In the genomic region with DNA sequence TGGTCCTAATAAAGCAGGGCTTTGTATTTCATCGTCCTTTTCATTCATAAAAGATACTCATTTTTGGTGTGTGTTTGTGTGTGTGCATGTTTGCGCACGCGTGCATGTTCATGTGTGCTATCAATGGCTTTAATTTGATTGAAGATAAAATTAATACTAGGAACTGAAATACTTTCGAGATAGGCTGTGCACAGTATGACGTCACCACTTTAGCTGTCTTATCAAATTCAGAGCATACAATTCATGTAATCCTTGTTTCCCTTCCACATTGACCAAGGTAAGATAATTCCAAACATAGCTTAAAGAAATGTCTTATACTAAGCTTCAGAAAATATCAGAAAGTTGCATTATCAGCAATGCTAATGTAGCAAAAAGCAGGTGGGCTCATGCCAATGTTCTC, we compare ENCODE assay signal across 15 cellular contexts.
A peak's percentile ranks its signal among the peaks of the same experiment; 100 is the strongest.
DNase-seq lines count a peak whose midpoint lies in the region; ATAC-seq, FAIRE-seq and TF ChIP-seq lines count a peak whose summit lies in the region.
"Had no signal": no experiment of that assay in that cellular context is flagged by ENCODE, and none has a peak within 500 bp of the region (broad histone marks: within the 10 kb centered on the region; RNA-seq: fewer than 3 reads in every experiment).

No MANE protein-coding gene starts in this region.

- WGBS in HepG2 (ENCODE audit: low lambda C conversion rate) = 48% methylated on average over 6 of the region's 6 CpGs
- 63% methylated on average over 6 of the region's 6 CpGs for WGBS in right lobe of liver (ENCODE audit: insufficient coverage, low coverage, low lambda C conversion rate, missing lambda C conversion rate)
- WGBS in H1 (ENCODE audit: extremely low coverage in 1 of 2, insufficient coverage in 1 of 2, insufficient read length in 1 of 2, insufficient replicate concordance in 2 of 2, low coverage in 1 of 2, low lambda C conversion rate in 2 of 2, missing lambda C conversion rate in 1 of 2), 2 experiments = 89% methylated on average over 6 of the region's 6 CpGs; no CpG with 5 or more reads in 1 of the 2 experiments
- WGBS in transverse colon (ENCODE audit: low coverage in 1 of 2), 2 donors = 86% methylated on average over 6 of the region's 6 CpGs

- in situ Hi-C loops in HepG2 (cut with HindIII; ENCODE audit: extremely low pct_ligation_motif_present, low pct_unique_long_range_greater_than_20kb) = no loop called here
- in situ Hi-C loops in transverse colon (cut with MboI; ENCODE audit: low pct_ligation_motif_present in 1 of 4, low pct_unique_long_range_greater_than_20kb in 1 of 4, low sequenced_read_pairs in 3 of 4) = no loop called here

- no peak for FAIRE-seq in HepG2 (lab: Jason Lieb, UNC)
- FAIRE-seq in H1 (lab: Jason Lieb, UNC) = no peak
- FAIRE-seq: A549, G401.6, GM12891 had no signal

- H2BK20ac ChIP-seq in H1 (ENCODE audit: low read length) = no peak overlapping the region

- H3K27ac ChIP-seq in HepG2 (ENCODE audit: extremely low read length, insufficient read depth, low read length) (no peak overlapping the region), right lobe of liver (no peak overlapping the region), OCI-LY7 (ENCODE audit: low read depth, low read length, poor library complexity, severe bottlenecking) (no peak overlapping the region), H1 (ENCODE audit: low read depth, low read length) (no peak overlapping the region), transverse colon (no peak overlapping the region)
- H3K27ac ChIP-seq: 22Rv1, A549, BLaER1, GM23248 had no signal

- peaks cover 89% of the 10 kb centered on the region for H3K9me3 ChIP-seq in HepG2 (ENCODE audit: low read length)
- no peaks in the 10 kb centered on the region for H3K9me3 ChIP-seq in right lobe of liver
- 0 out of 2 replicates have a peak, but pooled peaks cover 4% of the 10 kb centered on the region for H3K9me3 ChIP-seq in OCI-LY7 (ENCODE audit: low read length)
- no peaks in the 10 kb centered on the region for H3K9me3 ChIP-seq in H1 (ENCODE audit: insufficient read depth in 2 of 2, low read depth in 1 of 2, low read length in 1 of 2)
- H3K9me3 ChIP-seq in transverse colon = peaks cover 0 to 11% of the 10 kb centered on the region in 2 donors
- H3K9me3 ChIP-seq: A549 had no signal

- H2BK5ac ChIP-seq in H1 (ENCODE audit: low read depth, low read length) = no peak overlapping the region

- no peak overlapping the region for H2AFZ ChIP-seq in HepG2 (ENCODE audit: low read length)
- peak overlapping the region; percentile 99; the same call in 1 of the 2 replicates for H2AFZ ChIP-seq in OCI-LY7 (ENCODE audit: low read length)
- no peak overlapping the region for H2AFZ ChIP-seq in H1 (ENCODE audit: low read length)
- H2AFZ ChIP-seq: GM23248 had no signal

- no peaks in the 10 kb centered on the region for H3K79me1 ChIP-seq in H1 (ENCODE audit: low read depth, low read length)

- H3K4me3 ChIP-seq in HepG2 (replicated peaks in 1 of 3; ENCODE audit: insufficient read depth in 1 of 3, low read depth in 2 of 3, low read length in 3 of 3) (no peak overlapping the region), right lobe of liver (no peak overlapping the region), OCI-LY7 (ENCODE audit: low read depth, low read length, poor library complexity, severe bottlenecking) (no peak overlapping the region), H1 (ENCODE audit: extremely low read depth in 1 of 4, insufficient read depth in 2 of 4, low read depth in 3 of 4, low read length in 4 of 4) (no peak overlapping the region), transverse colon (no peak overlapping the region)
- H3K4me3 ChIP-seq: A549, BLaER1, GM23248 had no signal

- POLR2A ChIA-PET in HepG2 (lab: Yijun Ruan, JAX) (no interaction called here), OCI-LY7 (lab: Charles Lee) (interaction anchor here (0.6 to 1.4 kb wide), 3 partner anchors 8 to 449 kb away, joined by 3 to 7 read pairs (median 5); no protein-coding TSS in a partner anchor), H1 (lab: Charles Lee; ENCODE audit: partially characterized antibody) (no interaction called here)

- H2BK15ac ChIP-seq in H1 (ENCODE audit: low read length) = no peak overlapping the region

- TF ChIP-seq CTCF in HepG2 (CRISPR knock-in tag; IDR thresholded peaks at IDR 0.05) (no peak), right lobe of liver (IDR thresholded peaks at IDR 0.05) (no peak), OCI-LY7 (conservative IDR thresholded peaks at IDR 0.05; ENCODE audit: low read length) (no peak), H1 (IDR thresholded peaks at IDR 0.05; ENCODE audit: control extremely low read depth in 1 of 3, insufficient read depth in 1 of 3, low read depth in 1 of 3, low read length in 3 of 3) (no peak), transverse colon (IDR thresholded peaks at IDR 0.05) (no peak)

- H3K27me3 ChIP-seq in HepG2 (ENCODE audit: control insufficient read depth in 1 of 2, insufficient read depth in 2 of 2, low read length in 2 of 2) (no peaks in the 10 kb centered on the region; a peak in 1 of 5 replicates), right lobe of liver (no peaks in the 10 kb centered on the region), H1 (replicated peaks in 1 of 4; ENCODE audit: control insufficient read depth in 3 of 4, extremely low read depth in 1 of 4, insufficient read depth in 3 of 4, low read length in 3 of 4) (no peaks in the 10 kb centered on the region), transverse colon (no peaks in the 10 kb centered on the region)
- H3K27me3 ChIP-seq: BLaER1 had no signal

- peak overlapping the region; percentile 33 for H2BK120ac ChIP-seq in H1 (replicated peaks; ENCODE audit: low read depth, low read length)

- DNase-seq in HepG2 (ENCODE audit: low spot score) (no peak), right lobe of liver (no peak), OCI-LY7 (ENCODE audit: low spot score) (no peak), H1 (ENCODE audit: low read depth in 1 of 2, low spot score in 2 of 2) (no peak), transverse colon (no peak), NCI-H146 (lab: John Stamatoyannopoulos, UW) (no peak)
- DNase-seq: AML-193 had no signal

- H3K9ac ChIP-seq in HepG2 (ENCODE audit: insufficient read depth, low read depth, low read length) (no peak overlapping the region), H1 (replicated peaks in 1 of 4; ENCODE audit: extremely low read depth in 1 of 4, low read depth in 3 of 4, low read length in 3 of 4) (no peak overlapping the region)
- H3K9ac ChIP-seq: BLaER1, GM23248 had no signal

- H3K4me1 ChIP-seq in HepG2 (ENCODE audit: insufficient read depth, low read length) (no peaks in the 10 kb centered on the region), right lobe of liver (no peaks in the 10 kb centered on the region), OCI-LY7 (ENCODE audit: insufficient read depth, low read length, poor library complexity, severe bottlenecking) (no peaks in the 10 kb centered on the region), H1 (replicated peaks in 1 of 4; ENCODE audit: control insufficient read depth in 3 of 4, insufficient read depth in 4 of 4, low read length in 3 of 4) (no peaks in the 10 kb centered on the region), transverse colon (no peaks in the 10 kb centered on the region)
- H3K4me1 ChIP-seq: A549 had no signal

- H3K23me2 ChIP-seq in H1 (ENCODE audit: low read depth, low read length) = no peaks in the 10 kb centered on the region

- H3K4me2 ChIP-seq in HepG2 (ENCODE audit: low read depth, low read length) (no peak overlapping the region), OCI-LY7 (ENCODE audit: low read length) (no peak overlapping the region), H1 (ENCODE audit: insufficient read depth in 1 of 2, low read depth in 2 of 2, low read length in 2 of 2) (no peak overlapping the region)

- no peak overlapping the region for H3K56ac ChIP-seq in H1 (replicated peaks; ENCODE audit: insufficient read length, low read depth, low read length)

- H4K91ac ChIP-seq in H1 (replicated peaks; ENCODE audit: insufficient read length, low read length) = no peak overlapping the region

- H4K20me1 ChIP-seq in HepG2 (ENCODE audit: insufficient read depth, low read length) (no peaks in the 10 kb centered on the region), OCI-LY7 (ENCODE audit: insufficient read depth, low read length) (no peaks in the 10 kb centered on the region), H1 (replicated peaks in 1 of 2; ENCODE audit: control insufficient read depth in 1 of 2, insufficient read depth in 2 of 2, low read length in 2 of 2) (no peaks in the 10 kb centered on the region)
- H4K20me1 ChIP-seq: BLaER1 had no signal

- TF ChIP-seq POLR2A in HepG2 (IDR thresholded peaks at IDR 0.05; ENCODE audit: insufficient read depth in 1 of 2, low read depth in 2 of 2, low read length in 2 of 2) = no peak
- TF ChIP-seq POLR2A in right lobe of liver (IDR thresholded peaks at IDR 0.05) = no peak
- no peak for TF ChIP-seq POLR2A in H1 (IDR thresholded peaks at IDR 0.05; ENCODE audit: control extremely low read depth in 1 of 2, low read depth in 2 of 2, low read length in 2 of 2)
- no peak for TF ChIP-seq POLR2A in transverse colon (IDR thresholded peaks at IDR 0.05)

- H4K8ac ChIP-seq in H1 (ENCODE audit: extremely low read depth, insufficient read depth, low read length) = no peak overlapping the region

- no peak overlapping the region for H2BK12ac ChIP-seq in H1 (ENCODE audit: low read depth, low read length)

- H3K36me3 ChIP-seq in HepG2 (replicated peaks in 1 of 2; ENCODE audit: control insufficient read depth in 1 of 2, insufficient read depth in 2 of 2, low read length in 2 of 2) = no peaks in the 10 kb centered on the region
- H3K36me3 ChIP-seq in right lobe of liver = no peaks in the 10 kb centered on the region
- H3K36me3 ChIP-seq in OCI-LY7 (ENCODE audit: insufficient read depth, low read length) = no peaks in the 10 kb centered on the region
- no peaks in the 10 kb centered on the region for H3K36me3 ChIP-seq in H1 (ENCODE audit: control insufficient read depth in 2 of 4, insufficient read depth in 4 of 4, low read length in 3 of 4)
- no peaks in the 10 kb centered on the region for H3K36me3 ChIP-seq in transverse colon
- H3K36me3 ChIP-seq: BLaER1 had no signal

- no peak overlapping the region for H2AK5ac ChIP-seq in H1 (ENCODE audit: low read depth, low read length)

- H3K9me2 ChIP-seq in OCI-LY7 (ENCODE audit: insufficient read depth, low read length) = 0 out of 2 replicates have a peak, but pooled peaks cover 4% of the 10 kb centered on the region

- TF ChIP-seq EP300 in HepG2 (IDR thresholded peaks at IDR 0.05; ENCODE audit: low read depth in 2 of 2, low read length in 2 of 2) = no peak
- no peak for TF ChIP-seq EP300 in HepG2 (CRISPR knock-in tag; IDR thresholded peaks at IDR 0.05; ENCODE audit: borderline replicate concordance)
- TF ChIP-seq EP300 in H1 (IDR thresholded peaks at IDR 0.05; ENCODE audit: borderline replicate concordance in 1 of 2, low read depth in 2 of 2, low read length in 2 of 2) = no peak
- no peak for TF ChIP-seq EP300 in transverse colon (IDR thresholded peaks at IDR 0.05; ENCODE audit: low read depth)

- H3K18ac ChIP-seq in H1 (ENCODE audit: extremely low read depth, low read length) = no peak overlapping the region

- CTCF ChIA-PET in HepG2 (lab: Yijun Ruan, JAX; ENCODE audit: low intra/inter-chr PET ratio, low total read pairs) = no interaction called here
- CTCF ChIA-PET in OCI-LY7 (lab: Charles Lee; ENCODE audit: unreplicated experiment) = no interaction called here
- CTCF ChIA-PET in H1 (lab: Charles Lee; ENCODE audit: partially characterized antibody) = interaction anchor here (1.0 kb wide), 1 partner anchor 16 kb away, joined by 3 read pairs; no protein-coding TSS in a partner anchor

- no peak overlapping the region for H3K23ac ChIP-seq in H1 (ENCODE audit: insufficient read length)

- BruUV-seq in HepG2 (replicated peaks; lab: Mats Ljungman, UMichigan) (no TSS peak), OCI-LY7 (replicated peaks; lab: Mats Ljungman, UMichigan) (no TSS peak)

- no peak overlapping the region for H3K4ac ChIP-seq in H1 (replicated peaks; ENCODE audit: insufficient read length, low read depth, low read length)

- H4K5ac ChIP-seq in H1 (ENCODE audit: insufficient read length, low read depth, low read length) = no peak overlapping the region

- TF ChIP-seq RAD21 in HepG2 (CRISPR knock-in tag; IDR thresholded peaks at IDR 0.05) (no peak), H1 (IDR thresholded peaks at IDR 0.05 in 1 of 2, conservative IDR thresholded peaks at IDR 0.05 in 1 of 2; ENCODE audit: low read depth in 2 of 2, low read length in 2 of 2) (no peak)

- H3K79me2 ChIP-seq in HepG2 (ENCODE audit: insufficient read depth, low read length) (no peaks in the 10 kb centered on the region), OCI-LY7 (ENCODE audit: insufficient read depth, low read depth, low read length) (no peaks in the 10 kb centered on the region), H1 (ENCODE audit: control insufficient read depth in 1 of 2, insufficient read depth in 2 of 2, low read length in 2 of 2) (no peaks in the 10 kb centered on the region)

- no peak overlapping the region for H3K14ac ChIP-seq in H1 (ENCODE audit: insufficient read length)

- ATAC-seq in HepG2 = no peak
- ATAC-seq in right lobe of liver = no peak
- ATAC-seq in HG03469 (IDR thresholded peaks at IDR 0.05; ENCODE audit: unreplicated experiment) = peak; percentile 14
- ATAC-seq in HG03520 (IDR thresholded peaks at IDR 0.05; ENCODE audit: unreplicated experiment) = no peak
- ATAC-seq: A549 had no signal

- intact Hi-C loops in HepG2 (cut with micrococcal nuclease; ENCODE audit: unreplicated experiment) = no loop called here
- intact Hi-C loops in right lobe of liver (cut with DNase I) = no loop called here
- intact Hi-C loops in OCI-LY7 (cut with micrococcal nuclease; ENCODE audit: unreplicated experiment) = no loop called here
- intact Hi-C loops in transverse colon (cut with DNase I; ENCODE audit: low total_unique reads) = no loop called here
